20 cellular contexts compared by ENCODE assay signal in genomic region chr12:111764120-111764821, GRCh38. TPM values are rescaled to one million over a fixed set of nuclear protein-coding genes. Genes with fewer than 3 reads are reported as not detected.
DNase-seq lines count a peak whose midpoint lies in the region; ATAC-seq, FAIRE-seq and TF ChIP-seq lines count a peak whose summit lies in the region.
"Had no signal": no experiment of that assay in that cellular context is flagged by ENCODE, and none has a peak within 500 bp of the region (broad histone marks: within the 10 kb centered on the region; RNA-seq: fewer than 3 reads in every experiment).

No MANE protein-coding gene starts in this region.

- H3K27me3 Mint-ChIP-seq in activated CD4-positive, alpha-beta T cell treated with anti-CD3 and anti-CD28 coated beads for 36 hours, result peaks cover 30% of the 10 kb centered on the region
- peaks cover 38% of the 10 kb centered on the region for H3K27me3 Mint-ChIP-seq in neural crest cell (ENCODE audit: low read depth)
- peaks cover 42% of the 10 kb centered on the region for H3K27me3 Mint-ChIP-seq in activated CD4-positive, alpha-beta T cell treated with anti-CD3 and anti-CD28 coated beads, Interleukin-2, amount 10 ng/mL, durations not matched to agents 7 days and 5 days

- H3K27me3 ChIP-seq in small intestine (ENCODE audit: control insufficient read depth in 2 of 2, insufficient read depth in 2 of 2, low read length in 2 of 2), result no peaks in the 10 kb centered on the region
- H3K27me3 ChIP-seq: upper lobe of left lung had no signal

- no peaks in the 10 kb centered on the region for H3K9me3 Mint-ChIP-seq in activated CD4-positive, alpha-beta T cell treated with anti-CD3 and anti-CD28 coated beads for 36 hours (ENCODE audit: low read depth)
- H3K9me3 Mint-ChIP-seq in neural crest cell, result no peaks in the 10 kb centered on the region
- H3K9me3 Mint-ChIP-seq in activated CD4-positive, alpha-beta T cell treated with anti-CD3 and anti-CD28 coated beads, Interleukin-2, amount 10 ng/mL, durations not matched to agents 7 days and 5 days, result no peaks in the 10 kb centered on the region
- H3K9me3 Mint-ChIP-seq: activated T-cell treated with anti-CD3 and anti-CD28 coated beads, Interleukin-2, amount 50 U/mL, for 4 hours; effector memory CD8-positive, alpha-beta T cell had no signal

- FAIRE-seq in small intestine (lab: Jason Lieb, UNC), result no peak

- no peak overlapping the region for H3K4me3 ChIP-seq in small intestine (ENCODE audit: low read depth in 1 of 2, low read length in 2 of 2)
- H3K4me3 ChIP-seq: upper lobe of left lung had no signal

- POLR2A ChIA-PET in activated CD4-positive, alpha-beta T cell treated with anti-CD3 and anti-CD28 coated beads for 36 hours (lab: Charles Lee), result no interaction called here
- POLR2A ChIA-PET in activated CD4-positive, alpha-beta T cell treated with anti-CD3 and anti-CD28 coated beads, Interleukin-2, amount 10 ng/mL, durations not matched to agents 7 days and 5 days (lab: Charles Lee), result no interaction called here

- CTCF ChIA-PET in activated CD4-positive, alpha-beta T cell treated with anti-CD3 and anti-CD28 coated beads for 36 hours (lab: Charles Lee), result interaction anchor here (1.0 kb wide), 1 partner anchor 53 kb away, joined by 3 read pairs; no protein-coding TSS in a partner anchor
- CTCF ChIA-PET in activated CD4-positive, alpha-beta T cell treated with anti-CD3 and anti-CD28 coated beads, Interleukin-2, amount 10 ng/mL, durations not matched to agents 7 days and 5 days (lab: Charles Lee), result no interaction called here

- TF ChIP-seq CTCF in neural crest cell (conservative IDR thresholded peaks at IDR 0.05), result no peak

- peak; percentile 45 for ATAC-seq in activated CD4-positive, alpha-beta T cell treated with anti-CD3 and anti-CD28 coated beads for 36 hours
- ATAC-seq in GM21619 (IDR thresholded peaks at IDR 0.05; ENCODE audit: unreplicated experiment) (peak; percentile 48), GM18868 (IDR thresholded peaks at IDR 0.05; ENCODE audit: unreplicated experiment) (no peak)
- ATAC-seq: activated T-cell treated with anti-CD3 and anti-CD28 coated beads, Interleukin-2, amount 50 U/mL, for 4 hours; effector memory CD8-positive, alpha-beta T cell; Right ventricle myocardium inferior had no signal

- peaks cover 14% of the 10 kb centered on the region for H3K4me1 Mint-ChIP-seq in activated CD4-positive, alpha-beta T cell treated with anti-CD3 and anti-CD28 coated beads for 36 hours
- peaks cover 46% of the 10 kb centered on the region for H3K4me1 Mint-ChIP-seq in neural crest cell
- H3K4me1 Mint-ChIP-seq in activated CD4-positive, alpha-beta T cell treated with anti-CD3 and anti-CD28 coated beads, Interleukin-2, amount 10 ng/mL, durations not matched to agents 7 days and 5 days, result peaks cover 19% of the 10 kb centered on the region

- intact Hi-C loops in activated CD4-positive, alpha-beta T cell treated with anti-CD3 and anti-CD28 coated beads for 36 hours (cut with DNase I, micrococcal nuclease), result no loop called here

- H3K4me1 ChIP-seq in small intestine (ENCODE audit: control insufficient read depth in 2 of 2, insufficient read depth in 1 of 2, low read depth in 1 of 2, low read length in 1 of 2), result no peaks in the 10 kb centered on the region
- H3K4me1 ChIP-seq: parathyroid adenoma had no signal

- H3K9me3 ChIP-seq in small intestine (ENCODE audit: control insufficient read depth, low read depth), result no peaks in the 10 kb centered on the region
- H3K9me3 ChIP-seq: upper lobe of left lung had no signal

- H3K27ac ChIP-seq in small intestine (ENCODE audit: low read depth in 1 of 2, low read length in 1 of 2), result no peak overlapping the region
- H3K27ac ChIP-seq: parathyroid adenoma, upper lobe of left lung had no signal

- no peak overlapping the region for H3K4me3 Mint-ChIP-seq in activated CD4-positive, alpha-beta T cell treated with anti-CD3 and anti-CD28 coated beads for 36 hours
- H3K4me3 Mint-ChIP-seq in neural crest cell, result peak overlapping the region; percentile 63
- H3K4me3 Mint-ChIP-seq in activated CD4-positive, alpha-beta T cell treated with anti-CD3 and anti-CD28 coated beads, Interleukin-2, amount 10 ng/mL, durations not matched to agents 7 days and 5 days, result no peak overlapping the region
- H3K4me3 Mint-ChIP-seq: activated T-cell treated with anti-CD3 and anti-CD28 coated beads, Interleukin-2, amount 50 U/mL, for 4 hours; CD4-positive, CD25-positive, alpha-beta regulatory T cell had no signal

- no peak for DNase-seq in activated CD4-positive, alpha-beta T cell treated with anti-CD3 and anti-CD28 coated beads for 36 hours
- DNase-seq in activated CD4-positive, alpha-beta T cell treated with anti-CD3 and anti-CD28 coated beads for 4 hours, result no peak
- DNase-seq in NAMALWA (ENCODE audit: low spot score) (peak; percentile 66), neural crest cell (ENCODE audit: low read depth, low spot score) (no peak), small intestine (no peak)
- DNase-seq in activated CD4-positive, alpha-beta T cell treated with anti-CD3 and anti-CD28 coated beads, Interleukin-2, amount 10 ng/mL, durations not matched to agents 7 days and 5 days, result no peak
- DNase-seq: activated CD4-positive, alpha-beta T cell treated with anti-CD3 and anti-CD28 coated beads, Interleukin-2, amount 50 U/mL, for 4 hours; activated T-cell treated with anti-CD3 and anti-CD28 coated beads, Interleukin-2, amount 50 U/mL, for 4 hours; CD4-positive, CD25-positive, alpha-beta regulatory T cell; central memory CD4-positive, alpha-beta T cell; effector memory CD8-positive, alpha-beta T cell; H7; hypothalamus; NCI-H2171; upper lobe of left lung had no signal

- 70 to 73% (median 71%) methylated on average over 6 of the region's 6 CpGs for WGBS in small intestine, 3 donors

- no peak overlapping the region for H3K27ac Mint-ChIP-seq in activated CD4-positive, alpha-beta T cell treated with anti-CD3 and anti-CD28 coated beads for 36 hours
- H3K27ac Mint-ChIP-seq in neural crest cell (ENCODE audit: unreplicated experiment), result no peak overlapping the region
- H3K27ac Mint-ChIP-seq in activated CD4-positive, alpha-beta T cell treated with anti-CD3 and anti-CD28 coated beads, Interleukin-2, amount 10 ng/mL, durations not matched to agents 7 days and 5 days, result no peak overlapping the region
- H3K27ac Mint-ChIP-seq: effector memory CD8-positive, alpha-beta T cell had no signal

- H3K36me3 Mint-ChIP-seq in activated CD4-positive, alpha-beta T cell treated with anti-CD3 and anti-CD28 coated beads for 36 hours (ENCODE audit: low read depth), result peaks cover 3% of the 10 kb centered on the region
- no peaks in the 10 kb centered on the region for H3K36me3 Mint-ChIP-seq in neural crest cell (ENCODE audit: low read depth)
- peaks cover 3% of the 10 kb centered on the region for H3K36me3 Mint-ChIP-seq in activated CD4-positive, alpha-beta T cell treated with anti-CD3 and anti-CD28 coated beads, Interleukin-2, amount 10 ng/mL, durations not matched to agents 7 days and 5 days (ENCODE audit: low read depth)

- no peaks in the 10 kb centered on the region for H3K36me3 ChIP-seq in small intestine (ENCODE audit: control insufficient read depth in 2 of 2, insufficient read depth in 2 of 2, low read length in 2 of 2)
- H3K36me3 ChIP-seq: upper lobe of left lung had no signal

RNA-seq across cellular contexts. Expression of gene ALDH2, which starts 2.5 kb away (rescaled TPM):
- total RNA-seq in activated CD4-positive, alpha-beta T cell treated with anti-CD3 and anti-CD28 coated beads for 36 hours, result 1 to 10 TPM; 6.1 to 6.2 TPM
- 62.8 and 65.9 TPM in 2 replicates for total RNA-seq in neural crest cell
- under 1 TPM; 0.27 to 0.35 TPM for total RNA-seq in activated CD4-positive, alpha-beta T cell treated with anti-CD3 and anti-CD28 coated beads, Interleukin-2, amount 10 ng/mL, durations not matched to agents 7 days and 5 days
- 100 to 1,000 TPM; 173 to 237 (median 197) TPM for polyA plus RNA-seq in small intestine
- total RNA-seq: A172 had no signal

Comparison
In these comparisons a context has a peak if more than half of its experiments do, and no peak if none do; other contexts are left out.
1. RNA of gene ALDH2, which starts 2.5 kb away (total RNA-seq): 62.8 to 65.9 TPM in neural crest cell and 6.1 to 6.2 TPM in activated CD4-positive, alpha-beta T cell treated with anti-CD3 and anti-CD28 coated beads for 36 hours; 0.27 to 0.35 TPM in activated CD4-positive, alpha-beta T cell treated with anti-CD3 and anti-CD28 coated beads, Interleukin-2, amount 10 ng/mL, durations not matched to agents 7 days and 5 days; every median in the first group is over 4 times any median in the second.